ENCODE assay signal across 7 cellular contexts in genomic region chr10:117216611-117217195, GRCh38.
DNase-seq lines count a peak whose midpoint lies in the region; ATAC-seq and TF ChIP-seq lines count a peak whose summit lies in the region.

No MANE protein-coding gene starts in this region.

- peak; percentile 100 for TF ChIP-seq CTCF in GM13976 (IDR thresholded peaks at IDR 0.05; ENCODE audit: borderline replicate concordance, control extremely low read depth, extremely low read depth, insufficient read depth, missing control alignments)
- peak; percentile 88 for TF ChIP-seq CTCF in choroid plexus epithelial cell (conservative IDR thresholded peaks at IDR 0.05; ENCODE audit: low read depth, low read length)

- peak; percentile 85 for ATAC-seq in HG02678 (IDR thresholded peaks at IDR 0.05; ENCODE audit: unreplicated experiment)

- H3K4me3 ChIP-seq in choroid plexus epithelial cell (ENCODE audit: low read depth, low read length), result peak overlapping the region; percentile 53

- DNase-seq in GM13976 (ENCODE audit: low spot score) (peak; percentile 93), NCI-H146 treated with DMSO at 0.1 percent for 48 hours (lab: John Stamatoyannopoulos, UW; ENCODE audit: unreplicated experiment) (peak; percentile 39), choroid plexus epithelial cell (ENCODE audit: low read depth) (peak; percentile 70), left kidney (ENCODE audit: low read depth, low spot score) (peak; percentile 89)
- peak; percentile 49 to 61 for DNase-seq in activated CD4-positive, alpha-beta T cell treated with anti-CD3 and anti-CD28 coated beads for 24 hours (ENCODE audit: low read depth in 2 of 2)
- DNase-seq in stimulated activated CD4-positive, alpha-beta T cell treated with anti-CD3 and anti-CD28 coated beads, Interleukin-1b, Interleukin-23, amount 100 ng/mL, for 48 hours, result peak; percentile 60

- in situ Hi-C loops in GM13976 (cut with MboI; ENCODE audit: low sequenced_read_pairs, unreplicated experiment), result loop anchor here (25.0 kb wide), 1 partner anchor 1021 kb away; no protein-coding TSS in a partner anchor

Comparison
In these comparisons a context has a peak if more than half of its experiments do, and no peak if none do; other contexts are left out.
1. Peak in every context shown above with its lines: DNase-seq, ATAC-seq and H3K4me3 ChIP-seq.
2. DNase-seq: peak in every context shown above with its lines; median percentile 93 in GM13976; 89 in left kidney; 70 in choroid plexus epithelial cell; 60 in stimulated activated CD4-positive, alpha-beta T cell treated with anti-CD3 and anti-CD28 coated beads, Interleukin-1b, Interleukin-23, amount 100 ng/mL, for 48 hours; 55 in activated CD4-positive, alpha-beta T cell treated with anti-CD3 and anti-CD28 coated beads for 24 hours; 39 in NCI-H146 treated with DMSO at 0.1 percent for 48 hours.